Comparison of ENCODE assay signal across 24 cellular contexts in genomic region chr6:78505178-78505577, GRCh38.
DNase-seq lines count a peak whose midpoint lies in the region; ATAC-seq and TF ChIP-seq lines count a peak whose summit lies in the region.
"Had no signal": no experiment of that assay in that cellular context is flagged by ENCODE, and none has a peak within 500 bp of the region (broad histone marks: within the 10 kb centered on the region; RNA-seq: fewer than 3 reads in every experiment).

No MANE protein-coding gene starts in this region.

- POLR2A ChIA-PET in SK-N-SH (lab: Yijun Ruan, JAX): no interaction called here

- 48% methylated on average over 4 of the region's 4 CpGs for WGBS in SK-N-SH (ENCODE audit: low lambda C conversion rate)

- H3K9me3 ChIP-seq in SK-N-SH: no peaks in the 10 kb centered on the region

- H3K4me3 ChIP-seq in SK-N-SH (ENCODE audit: low read depth in 2 of 2, low read length in 1 of 2): no peak overlapping the region
- H3K4me3 ChIP-seq: SK-N-MC, upper lobe of left lung had no signal

- H3K9me3 Mint-ChIP-seq in osteocyte (ENCODE audit: unreplicated experiment) (peaks cover 11% of the 10 kb centered on the region), natural killer cell (peaks cover 26 to 40% of the 10 kb centered on the region in 2 donors)

- no peak overlapping the region for H3K27ac ChIP-seq in SK-N-SH (ENCODE audit: low read depth in 2 of 2, low read length in 1 of 2)
- H3K27ac ChIP-seq: 22Rv1, SK-N-MC, upper lobe of left lung had no signal

- ATAC-seq in GM19467 (IDR thresholded peaks at IDR 0.05; ENCODE audit: unreplicated experiment): no peak
- ATAC-seq in natural killer cell: no peak
- ATAC-seq: activated CD8-positive, alpha-beta memory T cell treated with anti-CD3 and anti-CD28 coated beads, Interleukin-2, amount 10 ng/mL, durations not matched to agents 7 days and 5 days had no signal

- H3K27me3 Mint-ChIP-seq in osteocyte (ENCODE audit: unreplicated experiment) (no peaks in the 10 kb centered on the region), natural killer cell (ENCODE audit: low read depth in 2 of 2) (no peaks in the 10 kb centered on the region)
- H3K27me3 Mint-ChIP-seq: activated CD4-positive, alpha-beta T cell treated with anti-CD3 and anti-CD28 coated beads, Interleukin-2, amount 10 ng/mL, durations not matched to agents 24 days and 14 days; activated CD8-positive, alpha-beta memory T cell treated with anti-CD3 and anti-CD28 coated beads, Interleukin-2, amount 10 ng/mL, durations not matched to agents 7 days and 5 days; B cell had no signal

- H4K20me1 ChIP-seq in SK-N-SH (ENCODE audit: insufficient read depth): no peaks in the 10 kb centered on the region

- intact Hi-C loops in natural killer cell (cut with micrococcal nuclease): no loop called here

- H2AFZ ChIP-seq in SK-N-SH (ENCODE audit: low read depth): no peak overlapping the region

- no peaks in the 10 kb centered on the region for H3K79me2 ChIP-seq in SK-N-SH (ENCODE audit: insufficient read depth)

- H3K4me1 Mint-ChIP-seq in osteocyte (ENCODE audit: unreplicated experiment): peaks cover 3% of the 10 kb centered on the region
- no peaks in the 10 kb centered on the region for H3K4me1 Mint-ChIP-seq in natural killer cell
- H3K4me1 Mint-ChIP-seq: activated CD4-positive, alpha-beta T cell treated with anti-CD3 and anti-CD28 coated beads, Interleukin-2, amount 10 ng/mL, durations not matched to agents 24 days and 14 days; activated CD8-positive, alpha-beta memory T cell treated with anti-CD3 and anti-CD28 coated beads, Interleukin-2, amount 10 ng/mL, durations not matched to agents 7 days and 5 days; B cell had no signal

- H3F3A ChIP-seq in SK-N-SH (replicated peaks; ENCODE audit: insufficient read depth): no peaks in the 10 kb centered on the region

- no peaks in the 10 kb centered on the region for H3K27me3 ChIP-seq in SK-N-SH (ENCODE audit: insufficient read depth)
- H3K27me3 ChIP-seq: upper lobe of left lung had no signal

- no peak overlapping the region for H3K4me3 Mint-ChIP-seq in osteocyte (ENCODE audit: unreplicated experiment)
- H3K4me3 Mint-ChIP-seq in natural killer cell: no peak overlapping the region
- H3K4me3 Mint-ChIP-seq: activated CD4-positive, alpha-beta T cell treated with anti-CD3 and anti-CD28 coated beads, Interleukin-2, amount 10 ng/mL, durations not matched to agents 24 days and 14 days; activated CD8-positive, alpha-beta memory T cell treated with anti-CD3 and anti-CD28 coated beads, Interleukin-2, amount 10 ng/mL, durations not matched to agents 7 days and 5 days; activated naive CD4-positive, alpha-beta T cell treated with anti-CD3 and anti-CD28 coated beads for 36 hours; B cell had no signal

- no peak for TF ChIP-seq EP300 in SK-N-SH (IDR thresholded peaks at IDR 0.05; ENCODE audit: borderline replicate concordance in 1 of 2, low read depth in 1 of 2, low read length in 1 of 2)

- peaks cover 0 to 4% of the 10 kb centered on the region in 2 experiments for H3K36me3 ChIP-seq in SK-N-SH (replicated peaks in 1 of 2; ENCODE audit: control insufficient read depth in 1 of 2, insufficient read depth in 2 of 2, low read length in 1 of 2)
- H3K36me3 ChIP-seq: upper lobe of left lung had no signal

- TF ChIP-seq CTCF in SK-N-SH (IDR thresholded peaks at IDR 0.05): no peak
- TF ChIP-seq CTCF in osteocyte (IDR thresholded peaks at IDR 0.05): no peak
- no peak for TF ChIP-seq CTCF in natural killer cell (IDR thresholded peaks at IDR 0.05)

- peaks cover 1% of the 10 kb centered on the region for H3K36me3 Mint-ChIP-seq in osteocyte (ENCODE audit: unreplicated experiment)
- no peaks in the 10 kb centered on the region for H3K36me3 Mint-ChIP-seq in natural killer cell
- H3K36me3 Mint-ChIP-seq: activated CD8-positive, alpha-beta memory T cell treated with anti-CD3 and anti-CD28 coated beads, Interleukin-2, amount 10 ng/mL, durations not matched to agents 7 days and 5 days had no signal

- CTCF ChIA-PET in SK-N-SH (lab: Yijun Ruan, JAX): no interaction called here

- no peak for TF ChIP-seq RAD21 in SK-N-SH (IDR thresholded peaks at IDR 0.05; ENCODE audit: low read length)

- H3K27ac Mint-ChIP-seq in osteocyte (ENCODE audit: unreplicated experiment) (peak overlapping the region; percentile 46), natural killer cell (no peak overlapping the region)
- H3K27ac Mint-ChIP-seq: activated CD4-positive, alpha-beta T cell treated with anti-CD3 and anti-CD28 coated beads, Interleukin-2, amount 10 ng/mL, durations not matched to agents 24 days and 14 days; activated CD8-positive, alpha-beta memory T cell treated with anti-CD3 and anti-CD28 coated beads, Interleukin-2, amount 10 ng/mL, durations not matched to agents 7 days and 5 days; activated naive CD4-positive, alpha-beta T cell treated with anti-CD3 and anti-CD28 coated beads for 36 hours; B cell had no signal

- H3K9me2 ChIP-seq in SK-N-SH: no peaks in the 10 kb centered on the region

- DNase-seq in DMS153 (lab: John Stamatoyannopoulos, UW): peak; percentile 8
- DNase-seq in DMS153 treated with DMSO at 0.1 percent for 48 hours (lab: John Stamatoyannopoulos, UW; ENCODE audit: unreplicated experiment): no peak
- DNase-seq in HT1080 (ENCODE audit: low read depth): peak; percentile 28
- DNase-seq in SK-N-SH: no peak
- no peak for DNase-seq in osteocyte (ENCODE audit: extremely low spot score, unreplicated experiment)
- no peak for DNase-seq in NCI-H82 (lab: John Stamatoyannopoulos, UW)
- no peak for DNase-seq in natural killer cell
- DNase-seq: activated CD4-positive, alpha-beta T cell treated with anti-CD3 and anti-CD28 coated beads, Interleukin-2, amount 10 ng/mL, durations not matched to agents 24 days and 14 days; activated CD8-positive, alpha-beta memory T cell treated with anti-CD3 and anti-CD28 coated beads, Interleukin-2, amount 10 ng/mL, durations not matched to agents 7 days and 5 days; activated naive CD4-positive, alpha-beta T cell treated with anti-CD3 and anti-CD28 coated beads for 36 hours; DMS53; effector CD4-positive, alpha-beta T cell; erythroblast; foreskin melanocyte; GF-D8; mesenchymal stem cell; NCI-H1105; NCI-H2029; NCI-H2227 treated with DMSO at 0.1 percent for 48 hours; upper lobe of left lung had no signal

- no peak overlapping the region for H3K9ac ChIP-seq in SK-N-SH

- peak overlapping the region; percentile 51; the same call in 1 of the 2 replicates for H3K4me2 ChIP-seq in SK-N-SH

- no peaks in the 10 kb centered on the region for H3K4me1 ChIP-seq in SK-N-SH (ENCODE audit: control insufficient read depth in 1 of 2, insufficient read depth in 2 of 2, low read depth in 1 of 2, low read length in 1 of 2)
- H3K4me1 ChIP-seq: upper lobe of left lung had no signal

TF ChIP-seq in SK-N-SH, 30 proteins besides CTCF, POLR2A, EP300 and RAD21:
- no peak for TF ChIP-seq USF1 (IDR thresholded peaks at IDR 0.05; ENCODE audit: borderline replicate concordance, low read depth)
- TF ChIP-seq MAX (IDR thresholded peaks at IDR 0.05; ENCODE audit: low read depth): no peak
- no peak for TF ChIP-seq CHD2 (IDR thresholded peaks at IDR 0.05; ENCODE audit: low read length, partially characterized antibody)
- TF ChIP-seq USF2 (IDR thresholded peaks at IDR 0.05; ENCODE audit: borderline replicate concordance, low read depth, low read length): no peak
- no peak for TF ChIP-seq SMC3 (IDR thresholded peaks at IDR 0.05; ENCODE audit: low read depth, low read length)
- no peak for TF ChIP-seq RCOR1 (IDR thresholded peaks at IDR 0.05; ENCODE audit: low read length)
- no peak for TF ChIP-seq RXRA (IDR thresholded peaks at IDR 0.05; ENCODE audit: borderline replicate concordance, low read depth)
- no peak for TF ChIP-seq NRF1 (IDR thresholded peaks at IDR 0.05; ENCODE audit: low read depth, low read length)
- no peak for TF ChIP-seq YY1 (IDR thresholded peaks at IDR 0.05; ENCODE audit: low read depth)
- no peak for TF ChIP-seq FOXM1 (IDR thresholded peaks at IDR 0.05; ENCODE audit: low read depth)
- no peak for TF ChIP-seq RFX5 (IDR thresholded peaks at IDR 0.05; ENCODE audit: low read length)

Comparison
In these comparisons a context has a peak if more than half of its experiments do, and no peak if none do; other contexts are left out.
1. DNase-seq: peak in DMS153 (single experiment) and HT1080 (single experiment); none in DMS153 treated with DMSO at 0.1 percent for 48 hours (single experiment), SK-N-SH (single experiment), osteocyte (single experiment), NCI-H82 (single experiment) and natural killer cell (single experiment).